8 cellular contexts compared by ENCODE assay signal in genomic region chr16:89922884-89923639, GRCh38. TPM values are rescaled to one million over a fixed set of nuclear protein-coding genes. Genes with fewer than 3 reads are reported as not detected.
DNase-seq lines count a peak whose midpoint lies in the region; ATAC-seq and TF ChIP-seq lines count a peak whose summit lies in the region.

TSS of gene TUBB3 (plus strand) at chr16:89923342. CDS start at chr16:89923402, 60 bp downstream.

- H3K9me3 ChIP-seq in HUES6 (ENCODE audit: control insufficient read depth, insufficient read depth, low read depth, low read length) = no peaks in the 10 kb centered on the region
- no peaks in the 10 kb centered on the region for H3K9me3 ChIP-seq in Panc1 (ENCODE audit: control insufficient read depth, insufficient read depth, low read depth, low read length)

- H3K4me3 ChIP-seq in HUES6 (ENCODE audit: low read depth, low read length) (peak within 1 kb of the TSS; percentile 76), Panc1 (ENCODE audit: low read depth in 2 of 2, low read length in 2 of 2) (peak within 1 kb of the TSS; percentile 66 to 75), brain microvascular endothelial cell (ENCODE audit: low read depth, low read length) (peak within 1 kb of the TSS; percentile 76)

- intact Hi-C loops in Panc1 (cut with micrococcal nuclease; ENCODE audit: unreplicated experiment) = no loop called here

- H3K9ac ChIP-seq in HUES6 (ENCODE audit: low read length) = peak within 1 kb of the TSS; percentile 92

- DNase-seq in NCI-H524 (lab: John Stamatoyannopoulos, UW) = peak; percentile 84 to 85
- no peak for DNase-seq in NCI-H524 treated with DMSO at 0.1 percent for 48 hours (lab: John Stamatoyannopoulos, UW)
- no peak for DNase-seq in Panc1 (ENCODE audit: low read depth, low spot score)
- peak; percentile 72 for DNase-seq in brain microvascular endothelial cell
- DNase-seq in hypothalamus (lab: John Stamatoyannopoulos, UW) = peak in 45 of 51 donors; percentile 2 to 82 (median 65)
- DNase-seq in putamen (ENCODE audit: low spot score) = peak; percentile 76

- BruUV-seq in Panc1 (replicated peaks; lab: Mats Ljungman, UMichigan) = no TSS peak

- peaks cover 3% of the 10 kb centered on the region; the same call in 1 of the 2 replicates for H3K36me3 ChIP-seq in HUES6 (ENCODE audit: control insufficient read depth, insufficient read depth, low read length)
- peaks cover 3% of the 10 kb centered on the region; the same call in 1 of the 2 replicates for H3K36me3 ChIP-seq in Panc1 (ENCODE audit: control insufficient read depth, insufficient read depth, low read length)
- peaks cover 3% of the 10 kb centered on the region for H3K36me3 ChIP-seq in brain microvascular endothelial cell (replicated peaks)

- ATAC-seq in Panc1 (peak; percentile 61), HG02981 (IDR thresholded peaks at IDR 0.05; ENCODE audit: unreplicated experiment) (no peak)

- POLR2A ChIA-PET in Panc1 (lab: Charles Lee) = interaction anchor here (0.5 to 1.0 kb wide), 3 partner anchors 39 to 50 kb away, joined by 3 to 8 read pairs (median 4); partner anchors contain the start of gene TCF25

- in situ Hi-C loops in Panc1 (cut with HindIII; ENCODE audit: low pct_unique_long_range_greater_than_20kb, low sequenced_read_pairs) (no loop called here), brain microvascular endothelial cell (cut with HindIII; ENCODE audit: low pct_ligation_motif_present, low sequenced_read_pairs) (no loop called here)

- CTCF ChIA-PET in Panc1 (lab: Charles Lee) = no interaction called here

- H3K27me3 ChIP-seq in HUES6 (ENCODE audit: control insufficient read depth, insufficient read depth, low read length) = peaks cover 4% of the 10 kb centered on the region
- no peaks in the 10 kb centered on the region for H3K27me3 ChIP-seq in Panc1 (ENCODE audit: control insufficient read depth, insufficient read depth, low read length)
- H3K27me3 ChIP-seq in brain microvascular endothelial cell (replicated peaks) = no peaks in the 10 kb centered on the region

- H3K4me1 ChIP-seq in HUES6 (ENCODE audit: control insufficient read depth, insufficient read depth, low read length) = peaks cover 46% of the 10 kb centered on the region
- peaks cover 14% of the 10 kb centered on the region for H3K4me1 ChIP-seq in Panc1 (ENCODE audit: control insufficient read depth, insufficient read depth, low read length)

- TF ChIP-seq CTCF in Panc1 (IDR thresholded peaks at IDR 0.05) (no peak), brain microvascular endothelial cell (IDR thresholded peaks at IDR 0.05; ENCODE audit: low read depth, low read length, missing control alignments) (peak; percentile 9)

- peak within 1 kb of the TSS; percentile 94; the same call in 1 of the 2 replicates for H3K27ac ChIP-seq in HUES6 (ENCODE audit: low read depth, low read length)
- peak within 1 kb of the TSS; percentile 91 for H3K27ac ChIP-seq in Panc1 (ENCODE audit: low read length)
- H3K27ac ChIP-seq in brain microvascular endothelial cell = peak within 1 kb of the TSS; percentile 98

RNA-seq across cellular contexts. Expression of gene TUBB3, which starts in this region (rescaled TPM):
- 205 TPM for total RNA-seq in Panc1 (2021; ENCODE audit: unreplicated experiment)
- polyA plus RNA-seq in Panc1 (2012; ENCODE audit: insufficient read length) = 463 TPM

Comparison
In these comparisons a context has a peak if more than half of its experiments do, and no peak if none do; other contexts are left out.
1. DNase-seq: peak in NCI-H524 (2 of 2), brain microvascular endothelial cell (single experiment), hypothalamus (45 of 51) and putamen (single experiment); none in NCI-H524 treated with DMSO at 0.1 percent for 48 hours (single experiment) and Panc1 (single experiment).
2. Peak in every context shown above with its lines, with median percentiles within 50 percentile points of each other: H3K27ac ChIP-seq and H3K4me3 ChIP-seq.